In the genomic region with DNA sequence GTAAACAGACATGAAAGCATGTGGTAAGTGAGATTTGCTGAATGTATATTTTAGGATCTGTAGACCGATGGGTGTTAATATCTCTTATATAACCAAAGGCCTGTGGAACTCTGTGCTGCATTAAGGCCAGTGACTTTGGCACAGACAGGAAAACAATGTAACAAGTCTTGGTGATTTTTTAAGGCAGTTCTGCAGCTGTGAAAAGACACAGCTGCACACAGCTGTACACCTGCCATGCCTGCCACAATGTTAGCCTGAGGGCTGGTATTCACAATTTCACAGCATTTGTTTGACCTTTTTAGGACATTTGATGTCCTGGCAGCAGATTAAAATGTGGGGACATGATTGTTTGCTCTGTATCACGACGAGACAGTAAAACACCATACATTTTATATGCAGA, we compare ENCODE assay signal across 14 cellular contexts. TPM values are rescaled to one million over a fixed set of nuclear protein-coding genes. Genes with fewer than 3 reads are reported as not detected.
A peak's percentile ranks its signal among the peaks of the same experiment; 100 is the strongest.
DNase-seq lines count a peak whose midpoint lies in the region; ATAC-seq and TF ChIP-seq lines count a peak whose summit lies in the region.
"Had no signal": no experiment of that assay in that cellular context is flagged by ENCODE, and none has a peak within 500 bp of the region (broad histone marks: within the 10 kb centered on the region; RNA-seq: fewer than 3 reads in every experiment).

No MANE protein-coding gene starts in this region.

- peaks cover 63% of the 10 kb centered on the region for H3K4me1 ChIP-seq in OCI-LY7 (ENCODE audit: insufficient read depth, low read length, poor library complexity, severe bottlenecking)
- H3K4me1 ChIP-seq in colonic mucosa, result no peaks in the 10 kb centered on the region
- H3K4me1 ChIP-seq in muscle layer of colon (ENCODE audit: insufficient read depth, low read length), result peaks cover 65% of the 10 kb centered on the region
- H3K4me1 ChIP-seq in tibial artery, result peaks cover 0 to 84% (median 29%) of the 10 kb centered on the region in 4 donors

- ATAC-seq in activated CD4-positive, CD25-positive, alpha-beta regulatory T cell treated with anti-CD3 and anti-CD28 coated beads, Interleukin-2, amount 50 U/mL, for 24 hours, result no peak
- ATAC-seq: naive thymus-derived CD8-positive, alpha-beta T cell had no signal

- no peaks in the 10 kb centered on the region for H3K9me2 ChIP-seq in OCI-LY7 (ENCODE audit: insufficient read depth, low read length)

- H3K79me2 ChIP-seq in OCI-LY7 (ENCODE audit: insufficient read depth, low read depth, low read length), result peaks cover 98% of the 10 kb centered on the region

- DNase-seq in OCI-LY7 (ENCODE audit: low spot score) (peak; percentile 77), colonic mucosa (no peak), tibial artery (no peak), NCI-H2081 treated with DMSO at 0.1 percent for 48 hours (lab: John Stamatoyannopoulos, UW) (no peak), HFFc6 (no peak)
- DNase-seq: activated naive CD4-positive, alpha-beta T cell treated with anti-CD3 and anti-CD28 coated beads, Interleukin-2, amount 50 U/mL, for 16 hours; BE2C; glutamatergic neuron; naive thymus-derived CD8-positive, alpha-beta T cell; NCI-H774; stimulated activated CD4-positive, alpha-beta T cell treated with anti-CD3 and anti-CD28 coated beads, Interleukin-4, amount 100 ng/mL, for 4 hours; T-helper 2 cell had no signal

- intact Hi-C loops in OCI-LY7 (cut with micrococcal nuclease; ENCODE audit: unreplicated experiment) (no loop called here), colonic mucosa (cut with DNase I) (no loop called here), tibial artery (cut with DNase I; ENCODE audit: low total_unique reads) (no loop called here)

- H3K36me3 ChIP-seq in OCI-LY7 (ENCODE audit: insufficient read depth, low read length), result peaks cover 31% of the 10 kb centered on the region
- no peaks in the 10 kb centered on the region for H3K36me3 ChIP-seq in colonic mucosa
- H3K36me3 ChIP-seq in muscle layer of colon (ENCODE audit: insufficient read depth, low read length), result no peaks in the 10 kb centered on the region
- no peaks in the 10 kb centered on the region for H3K36me3 ChIP-seq in tibial artery
- H3K36me3 ChIP-seq: BE2C had no signal

- CTCF ChIA-PET in OCI-LY7 (lab: Charles Lee; ENCODE audit: unreplicated experiment), result no interaction called here

- H4K20me1 ChIP-seq in OCI-LY7 (ENCODE audit: insufficient read depth, low read length), result peaks cover 12% of the 10 kb centered on the region; the same call in 1 of the 2 replicates

- peaks cover 6% of the 10 kb centered on the region; the same call in 1 of the 2 replicates for H3K27me3 Mint-ChIP-seq in HFFc6 (ENCODE audit: insufficient read depth)

- peak overlapping the region; percentile 68 for H3K27ac ChIP-seq in OCI-LY7 (ENCODE audit: low read depth, low read length, poor library complexity, severe bottlenecking)
- peak overlapping the region; percentile 23 for H3K27ac ChIP-seq in colonic mucosa
- peak overlapping the region; percentile 65 for H3K27ac ChIP-seq in muscle layer of colon (ENCODE audit: low read depth, low read length)
- H3K27ac ChIP-seq in tibial artery, result peak overlapping the region; percentile 71 to 83

- H3K4me2 ChIP-seq in OCI-LY7 (ENCODE audit: low read length), result peak overlapping the region; percentile 78

- no peak overlapping the region for H3K4me3 Mint-ChIP-seq in HFFc6
- H3K4me3 Mint-ChIP-seq: naive thymus-derived CD8-positive, alpha-beta T cell had no signal

- POLR2A ChIA-PET in OCI-LY7 (lab: Charles Lee), result interaction anchor here (0.7 kb wide), 3 partner anchors 10 to 164 kb away, joined by 3 to 6 read pairs (median 4); no protein-coding TSS in a partner anchor

- no TSS peak for BruUV-seq in OCI-LY7 (replicated peaks; lab: Mats Ljungman, UMichigan)

- no peaks in the 10 kb centered on the region for H3K9me3 ChIP-seq in OCI-LY7 (ENCODE audit: low read length)
- no peaks in the 10 kb centered on the region for H3K9me3 ChIP-seq in colonic mucosa
- H3K9me3 ChIP-seq in muscle layer of colon (ENCODE audit: low read length), result no peaks in the 10 kb centered on the region
- no peaks in the 10 kb centered on the region for H3K9me3 ChIP-seq in tibial artery
- H3K9me3 ChIP-seq: BE2C had no signal

- H2AFZ ChIP-seq in OCI-LY7 (ENCODE audit: low read length), result no peak overlapping the region

- no peaks in the 10 kb centered on the region for H3K36me3 Mint-ChIP-seq in HFFc6 (ENCODE audit: low read depth)
- H3K36me3 Mint-ChIP-seq: naive thymus-derived CD8-positive, alpha-beta T cell had no signal

- H3K27me3 ChIP-seq in colonic mucosa (peaks cover 12% of the 10 kb centered on the region), muscle layer of colon (ENCODE audit: control insufficient read depth in 1 of 2, insufficient read depth in 2 of 2, low read length in 2 of 2) (peaks cover 0 to under 1% of the 10 kb centered on the region in 2 donors), tibial artery (no peaks in the 10 kb centered on the region)
- H3K27me3 ChIP-seq: BE2C had no signal

- no peak overlapping the region for H3K9ac ChIP-seq in colonic mucosa (ENCODE audit: low read depth in 2 of 2, low read length in 2 of 2)
- peak overlapping the region; percentile 62 for H3K9ac ChIP-seq in muscle layer of colon (ENCODE audit: low read length)

- peak overlapping the region; percentile 95 for H3K4me3 ChIP-seq in OCI-LY7 (ENCODE audit: low read depth, low read length, poor library complexity, severe bottlenecking)
- no peak overlapping the region for H3K4me3 ChIP-seq in colonic mucosa
- no peak overlapping the region for H3K4me3 ChIP-seq in muscle layer of colon (ENCODE audit: low read depth in 1 of 2, low read length in 2 of 2)
- no peak overlapping the region for H3K4me3 ChIP-seq in tibial artery

- H3K27ac Mint-ChIP-seq in HFFc6, result no peak overlapping the region
- H3K27ac Mint-ChIP-seq: naive thymus-derived CD8-positive, alpha-beta T cell had no signal

- no peaks in the 10 kb centered on the region for H3K4me1 Mint-ChIP-seq in HFFc6 (ENCODE audit: low read depth)

- no peaks in the 10 kb centered on the region for H3K9me3 Mint-ChIP-seq in HFFc6

- no peak for TF ChIP-seq CTCF in OCI-LY7 (conservative IDR thresholded peaks at IDR 0.05; ENCODE audit: low read length)
- TF ChIP-seq CTCF in colonic mucosa (IDR thresholded peaks at IDR 0.05), result no peak
- no peak for TF ChIP-seq CTCF in tibial artery (IDR thresholded peaks at IDR 0.05)
- TF ChIP-seq CTCF in HFFc6 (IDR thresholded peaks at IDR 0.05), result no peak

RNA-seq across cellular contexts. Expression of a gene that starts 6.1 kb away (rescaled TPM):
- total RNA-seq in OCI-LY7 (2014; rRNA removed; shearing (Covaris generic)), result 16.0 and 21.5 TPM in 2 replicates
- total RNA-seq in OCI-LY7 (2022) (29.4 and 31.3 TPM in 2 replicates), colonic mucosa (1 to 10 TPM in 1 of 2 donors, under 1 TPM in 1; 0.67 to 3.4 TPM)
- under 1 TPM in 5 of 6 experiments, not detected in 1; 0.09 to 0.50 (median 0.15) TPM for total RNA-seq in HFFc6 (2021; fragmentation: NEBNext Ultra II Directional; extraction: Animal tissue kit (Norgen Biotek cat#: 25700))

RNA-seq across cellular contexts. Expression of a gene that starts 36.7 kb away (rescaled TPM):
- total RNA-seq in OCI-LY7 (2014; rRNA removed; shearing (Covaris generic)), result 7.4 and 14.7 TPM in 2 replicates
- total RNA-seq in OCI-LY7 (2022), result 24.9 and 25.2 TPM in 2 replicates
- total RNA-seq in colonic mucosa, result 10 to 100 TPM; 26.3 to 35.7 TPM
- total RNA-seq in HFFc6 (2021; fragmentation: NEBNext Ultra II Directional; extraction: Animal tissue kit (Norgen Biotek cat#: 25700)), result 10 to 100 TPM; 13.3 to 16.9 (median 14.6) TPM

Comparison
In these comparisons a context has a peak if more than half of its experiments do, and no peak if none do; other contexts are left out.
1. H3K27ac ChIP-seq: peak in every context shown above with its lines; median percentile 77 in tibial artery; 68 in OCI-LY7; 65 in muscle layer of colon; 23 in colonic mucosa.